In genomic region chr13:50731400-50731799, GRCh38 we compare ENCODE assay signal across 9 cellular contexts.
DNase-seq lines count a peak whose midpoint lies in the region; ATAC-seq, FAIRE-seq and TF ChIP-seq lines count a peak whose summit lies in the region.
"Had no signal": no experiment of that assay in that cellular context is flagged by ENCODE, and none has a peak within 500 bp of the region (broad histone marks: within the 10 kb centered on the region; RNA-seq: fewer than 3 reads in every experiment).

No MANE protein-coding gene starts in this region.

- peak; percentile 67 for DNase-seq in GM03348 (ENCODE audit: low spot score)
- DNase-seq in NCI-H1105 (lab: John Stamatoyannopoulos, UW) = peak; percentile 35
- DNase-seq in cardiac fibroblast (ENCODE audit: low read depth in 2 of 2) = peak; percentile 80 to 88
- DNase-seq in GM12891 (ENCODE audit: insufficient read length, low spot score) = no peak
- no peak for DNase-seq in CD8-positive, alpha-beta memory T cell
- DNase-seq: stimulated activated CD4-positive, alpha-beta T cell treated with anti-CD3 and anti-CD28 coated beads, Interleukin-4, amount 100 ng/mL, for 24 hours; WERI-Rb-1 had no signal

- no peak overlapping the region for H3K27ac Mint-ChIP-seq in CD8-positive, alpha-beta memory T cell

- peaks cover 0 to 1% of the 10 kb centered on the region in 2 donors for H3K27me3 Mint-ChIP-seq in CD8-positive, alpha-beta memory T cell

- peaks cover 0 to 6% (median 0%) of the 10 kb centered on the region in 3 donors for H3K36me3 Mint-ChIP-seq in CD8-positive, alpha-beta memory T cell

- H3K4me3 ChIP-seq in cardiac fibroblast (replicated peaks in 1 of 2; ENCODE audit: low read depth in 2 of 2, low read length in 2 of 2) = no peak overlapping the region
- H3K4me3 ChIP-seq in neuron (ENCODE audit: low read length) = no peak overlapping the region
- H3K4me3 ChIP-seq in CD8-positive, alpha-beta memory T cell (ENCODE audit: low read length) = no peak overlapping the region

- no peak for ATAC-seq in GM19328 (IDR thresholded peaks at IDR 0.05; ENCODE audit: unreplicated experiment)

- no peak for TF ChIP-seq CTCF in cardiac fibroblast (IDR thresholded peaks at IDR 0.05; ENCODE audit: low read depth, low read length)

- POLR2A ChIA-PET in CD8-positive, alpha-beta memory T cell (lab: Charles Lee) = no interaction called here

- no peak for FAIRE-seq in GM12891 (lab: Jason Lieb, UNC)

- peaks cover 0 to 13% (median 6%) of the 10 kb centered on the region in 5 donors for H3K9me3 Mint-ChIP-seq in CD8-positive, alpha-beta memory T cell

- no peaks in the 10 kb centered on the region for H3K36me3 ChIP-seq in neuron (ENCODE audit: insufficient read depth, low read length)
- no peaks in the 10 kb centered on the region for H3K36me3 ChIP-seq in CD8-positive, alpha-beta memory T cell (ENCODE audit: insufficient read depth, low read length)
- H3K36me3 ChIP-seq: WERI-Rb-1 had no signal

- H3K27ac ChIP-seq in CD8-positive, alpha-beta memory T cell (ENCODE audit: low read depth, low read length) = no peak overlapping the region
- H3K27ac ChIP-seq: WERI-Rb-1 had no signal

- CTCF ChIA-PET in CD8-positive, alpha-beta memory T cell (lab: Charles Lee) = no interaction called here

- peaks cover 8% of the 10 kb centered on the region for H3K4me1 ChIP-seq in neuron (ENCODE audit: insufficient read depth, low read length)
- H3K4me1 ChIP-seq in CD8-positive, alpha-beta memory T cell (ENCODE audit: insufficient read depth, low read length) = no peaks in the 10 kb centered on the region

- H3K27me3 ChIP-seq in neuron (ENCODE audit: insufficient read depth, low read length) = no peaks in the 10 kb centered on the region
- H3K27me3 ChIP-seq in CD8-positive, alpha-beta memory T cell (ENCODE audit: insufficient read depth, low read length, poor library complexity, severe bottlenecking) = no peaks in the 10 kb centered on the region

- H2AFZ ChIP-seq in neuron (ENCODE audit: low read depth, low read length) = peak overlapping the region; percentile 74

- peaks cover 5 to 13% (median 10%) of the 10 kb centered on the region in 3 donors for H3K4me1 Mint-ChIP-seq in CD8-positive, alpha-beta memory T cell

- no peak overlapping the region for H3K4me3 Mint-ChIP-seq in CD8-positive, alpha-beta memory T cell

- TF ChIP-seq POLR2A in GM12891 (IDR thresholded peaks at IDR 0.05; ENCODE audit: low read depth, low read length) = no peak

- H3K9me3 ChIP-seq in neuron (ENCODE audit: low read length) = peaks cover 6% of the 10 kb centered on the region
- H3K9me3 ChIP-seq in CD8-positive, alpha-beta memory T cell (ENCODE audit: low read length) = no peaks in the 10 kb centered on the region

TF ChIP-seq in GM12891, 5 proteins besides CTCF, POLR2A, EP300 and RAD21:
- TF ChIP-seq PAX5 (IDR thresholded peaks at IDR 0.05; ENCODE audit: insufficient read depth, low read length, severe bottlenecking) (no peak), TAF1 (IDR thresholded peaks at IDR 0.05; ENCODE audit: low read depth, low read length) (no peak), POU2F2 (IDR thresholded peaks at IDR 0.05; ENCODE audit: low read depth, low read length) (no peak), POLR2AphosphoS5 (IDR thresholded peaks at IDR 0.05; ENCODE audit: low read depth, low read length) (no peak), SPI1 (IDR thresholded peaks at IDR 0.05; ENCODE audit: low read depth, low read length) (no peak)

Comparison
In these comparisons a context has a peak if more than half of its experiments do, and no peak if none do; other contexts are left out.
1. DNase-seq: peak in GM03348 (single experiment), NCI-H1105 (single experiment) and cardiac fibroblast (2 of 2); none in GM12891 (single experiment) and CD8-positive, alpha-beta memory T cell (0 of 5).